8 cellular contexts compared by ENCODE assay signal in genomic region chr13:28494861-28495585, GRCh38. TPM values are rescaled to one million over a fixed set of nuclear protein-coding genes. Genes with fewer than 3 reads are reported as not detected.
A peak's percentile ranks its signal among the peaks of the same experiment; 100 is the strongest.
DNase-seq lines count a peak whose midpoint lies in the region; ATAC-seq and TF ChIP-seq lines count a peak whose summit lies in the region.

Gene FLT1, minus strand, starts transcription at chr13:28495128. Its CDS starts 285 bp downstream, at chr13:28494843.

- CTCF ChIA-PET in RWPE1 (lab: Yijun Ruan, JAX): interaction anchor here (0.7 kb wide), 1 partner anchor 96 kb away, joined by 3 read pairs; no protein-coding TSS in a partner anchor

- no peak within 1 kb of the TSS for H2BK120ac ChIP-seq in mesendoderm (ENCODE audit: low read depth, low read length)

- ATAC-seq in stimulated activated naive CD8-positive, alpha-beta T cell treated with anti-CD3 and anti-CD28 coated beads, Interleukin-15, Interleukin-2, amounts not matched to agents 100 U/mL and 50 U/mL, for 24 hours: peak; percentile 38

- H3K79me2 ChIP-seq in mesendoderm (ENCODE audit: control insufficient read depth, insufficient read depth, low read length): peaks cover 12% of the 10 kb centered on the region

- no peak within 1 kb of the TSS for H3K23ac ChIP-seq in mesendoderm (ENCODE audit: low read length)

- no peak within 1 kb of the TSS for H2BK5ac ChIP-seq in mesendoderm (ENCODE audit: low read length)

- H4K5ac ChIP-seq in mesendoderm (ENCODE audit: low read length): no peak within 1 kb of the TSS

- H3K36me3 ChIP-seq in ectodermal cell (ENCODE audit: control insufficient read depth, insufficient read depth, low read length) (no peaks in the 10 kb centered on the region), mesendoderm (ENCODE audit: control insufficient read depth, insufficient read depth, low read length) (no peaks in the 10 kb centered on the region)

- peak within 1 kb of the TSS; percentile 90 for H3K4me2 ChIP-seq in mesendoderm (ENCODE audit: low read length)

- peak within 1 kb of the TSS; percentile 52 for H3K4me3 ChIP-seq in ectodermal cell (ENCODE audit: insufficient read depth, low read depth, low read length)
- peak within 1 kb of the TSS; percentile 63 for H3K4me3 ChIP-seq in mesendoderm (ENCODE audit: low read length)

- H3K27me3 ChIP-seq in ectodermal cell (ENCODE audit: control insufficient read depth, insufficient read depth, low read length, poor library complexity, severe bottlenecking): peaks cover 77% of the 10 kb centered on the region
- no peaks in the 10 kb centered on the region for H3K27me3 ChIP-seq in mesendoderm (ENCODE audit: insufficient read depth, low read length, poor library complexity)

- H3K27ac ChIP-seq in ectodermal cell (ENCODE audit: insufficient read depth, low read depth, low read length, poor library complexity, severe bottlenecking) (no peak within 1 kb of the TSS), mesendoderm (ENCODE audit: low read depth, low read length) (no peak within 1 kb of the TSS), RWPE1 (no peak within 1 kb of the TSS)

- POLR2A ChIA-PET in RWPE1 (lab: Yijun Ruan, JAX; ENCODE audit: low non-redundant PET): no interaction called here

- no peak within 1 kb of the TSS for H2AK5ac ChIP-seq in mesendoderm (ENCODE audit: low read length)

- H2BK15ac ChIP-seq in mesendoderm (replicated peaks; ENCODE audit: low read depth): no peak within 1 kb of the TSS

- peaks cover 2% of the 10 kb centered on the region for H3K79me1 ChIP-seq in mesendoderm (ENCODE audit: low read length)

- DNase-seq in NCI-H146 (lab: John Stamatoyannopoulos, UW): peak; percentile 47
- no peak for DNase-seq in NCI-H146 treated with DMSO at 0.1 percent for 48 hours (lab: John Stamatoyannopoulos, UW; ENCODE audit: unreplicated experiment)
- peak; percentile 14 for DNase-seq in SW480 (ENCODE audit: low spot score)
- DNase-seq in mesendoderm: peak; percentile 91
- peak; percentile 48 for DNase-seq in stimulated activated naive CD8-positive, alpha-beta T cell treated with anti-CD3 and anti-CD28 coated beads, Interleukin-15, Interleukin-2, amounts not matched to agents 100 U/mL and 50 U/mL, for 24 hours
- DNase-seq in NCI-H446 treated with DMSO at 0.1 percent for 48 hours (lab: John Stamatoyannopoulos, UW): no peak
- DNase-seq in RWPE1 (ENCODE audit: low spot score): no peak

- H3K9ac ChIP-seq in mesendoderm (ENCODE audit: low read length): peak within 1 kb of the TSS; percentile 58

- H3K56ac ChIP-seq in mesendoderm (ENCODE audit: low read length): peak within 1 kb of the TSS; percentile 65

- H3K4me1 ChIP-seq in ectodermal cell (ENCODE audit: control insufficient read depth, insufficient read depth, low read length) (peaks cover 6% of the 10 kb centered on the region), mesendoderm (ENCODE audit: control insufficient read depth, low read depth, low read length) (peaks cover 10% of the 10 kb centered on the region)

- peak within 1 kb of the TSS; percentile 64 for H3K18ac ChIP-seq in mesendoderm (ENCODE audit: low read length)

- no peak within 1 kb of the TSS for H4K8ac ChIP-seq in mesendoderm (ENCODE audit: low read depth, low read length)

- H3K9me3 ChIP-seq in ectodermal cell (ENCODE audit: control insufficient read depth, low read length): no peaks in the 10 kb centered on the region

- no peak for TF ChIP-seq CTCF in RWPE1 (conservative IDR thresholded peaks at IDR 0.05; ENCODE audit: low read depth)

- 0% methylated on average over 84 of the region's 84 CpGs for WGBS in ectodermal cell, 2 experiments
- WGBS in mesendoderm (ENCODE audit: extremely low coverage, insufficient coverage, low lambda C conversion rate): no CpG with 5 or more reads among the region's 84 CpGs

- H3K4ac ChIP-seq in mesendoderm (ENCODE audit: low read depth, low read length): no peak within 1 kb of the TSS

RNA-seq across cellular contexts. Expression of gene FLT1, which starts in this region (rescaled TPM):
- 0.76 TPM for polyA plus RNA-seq in ectodermal cell (2013, experiment 1 of 4)
- 0.59 TPM for polyA plus RNA-seq in ectodermal cell (2013, experiment 2 of 4)
- polyA plus RNA-seq in ectodermal cell (2013, experiment 3 of 4): 1.1 TPM
- polyA plus RNA-seq in ectodermal cell (2013, experiment 4 of 4): 1.0 TPM
- 31.7 TPM for polyA plus RNA-seq in mesendoderm (2013, experiment 1 of 2)
- 34.2 TPM for polyA plus RNA-seq in mesendoderm (2013, experiment 2 of 2)

Comparison
In these comparisons a context has a peak if more than half of its experiments do, and no peak if none do; other contexts are left out.
1. DNase-seq: peak in NCI-H146 (single experiment), SW480 (single experiment), mesendoderm (single experiment) and stimulated activated naive CD8-positive, alpha-beta T cell treated with anti-CD3 and anti-CD28 coated beads, Interleukin-15, Interleukin-2, amounts not matched to agents 100 U/mL and 50 U/mL, for 24 hours (single experiment); none in NCI-H146 treated with DMSO at 0.1 percent for 48 hours (single experiment), NCI-H446 treated with DMSO at 0.1 percent for 48 hours (single experiment) and RWPE1 (single experiment).